ENCODE assay signal across 21 cellular contexts in genomic region chr1:40839943-40840335, GRCh38.
"Had no signal": no experiment of that assay in that cellular context is flagged by ENCODE, and none has a peak within 500 bp of the region (broad histone marks: within the 10 kb centered on the region; RNA-seq: fewer than 3 reads in every experiment).

No MANE protein-coding gene starts in this region.

- DNase-seq: activated CD4-positive, CD25-positive, alpha-beta regulatory T cell treated with anti-CD3 and anti-CD28 coated beads, Interleukin-2, amount 50 U/mL, for 72 hours; activated effector memory CD4-positive, alpha-beta T cell treated with Interleukin-2 at 50 U/mL for 16 hours; activated naive CD4-positive, alpha-beta T cell treated with anti-CD3 and anti-CD28 coated beads for 36 hours; activated T-cell treated with anti-CD3 and anti-CD28 coated beads, Interleukin-2, amount 50 U/mL, for 72 hours; cerebellar nuclear complex; glutamatergic neuron; hippocampal formation; mesendoderm; natural killer cell; ovary; psoas muscle; stimulated activated CD4-positive, alpha-beta T cell treated with anti-CD3 and anti-CD28 coated beads, Interleukin-4, amount 100 ng/mL, for 24 hours; stimulated activated naive CD4-positive, alpha-beta T cell treated with Interleukin-2 at 50 U/mL for 16 hours; upper lobe of left lung; WERI-Rb-1 had no signal

- H3K27ac Mint-ChIP-seq: activated naive CD4-positive, alpha-beta T cell treated with anti-CD3 and anti-CD28 coated beads for 36 hours; activated T-cell treated with anti-CD3 and anti-CD28 coated beads, Interleukin-2, amount 50 U/mL, for 72 hours; natural killer cell had no signal

- H3K4me1 ChIP-seq: psoas muscle, right atrium auricular region, upper lobe of left lung had no signal

- FAIRE-seq: frontal cortex, TTC549 had no signal

- H3K9me3 Mint-ChIP-seq: natural killer cell had no signal

- H3K27me3 ChIP-seq: esophagus muscularis mucosa, ovary, right atrium auricular region, upper lobe of left lung had no signal

- H3K9me3 ChIP-seq: ovary, thoracic aorta, upper lobe of left lung had no signal

- H3K4me3 Mint-ChIP-seq: activated naive CD4-positive, alpha-beta T cell treated with anti-CD3 and anti-CD28 coated beads for 36 hours; activated T-cell treated with anti-CD3 and anti-CD28 coated beads, Interleukin-2, amount 50 U/mL, for 72 hours; natural killer cell had no signal

- H3K4me3 ChIP-seq: coronary artery, esophagus muscularis mucosa, ovary, psoas muscle, right atrium auricular region, thoracic aorta, upper lobe of left lung had no signal

- H3K27ac ChIP-seq: coronary artery, esophagus muscularis mucosa, ovary, psoas muscle, right atrium auricular region, thoracic aorta, upper lobe of left lung, WERI-Rb-1 had no signal

- H3K36me3 Mint-ChIP-seq: natural killer cell had no signal

- H3K36me3 ChIP-seq: ovary, right atrium auricular region, upper lobe of left lung, WERI-Rb-1 had no signal

- ATAC-seq: activated T-cell treated with anti-CD3 and anti-CD28 coated beads, Interleukin-2, amount 50 U/mL, for 72 hours; natural killer cell; psoas muscle had no signal
